Comparison of ENCODE assay signal across 8 cellular contexts in genomic region chr7:100887186-100887954, GRCh38. TPM values are rescaled to one million over a fixed set of nuclear protein-coding genes. Genes with fewer than 3 reads are reported as not detected.
A peak's percentile ranks its signal among the peaks of the same experiment; 100 is the strongest.
DNase-seq lines count a peak whose midpoint lies in the region; ATAC-seq, FAIRE-seq and TF ChIP-seq lines count a peak whose summit lies in the region.

No MANE protein-coding gene starts in this region.

- intact Hi-C loops in kidney (cut with DNase I): no loop called here

- ATAC-seq in GM19455 (IDR thresholded peaks at IDR 0.05; ENCODE audit: unreplicated experiment): peak; percentile 38
- no peak for ATAC-seq in foreskin keratinocyte

- H3K27ac ChIP-seq in BLaER1: peak overlapping the region; percentile 97
- H3K27ac ChIP-seq in kidney (ENCODE audit: low read depth in 2 of 2, low read length in 2 of 2): peak overlapping the region in 1 of 2 donors; percentile 18
- no peak overlapping the region for H3K27ac ChIP-seq in foreskin keratinocyte

- no peaks in the 10 kb centered on the region for H3K9me3 ChIP-seq in BLaER1
- no peaks in the 10 kb centered on the region for H3K9me3 ChIP-seq in kidney (ENCODE audit: control insufficient read depth in 1 of 2, low read length in 2 of 2)

- H3K27me3 ChIP-seq in BLaER1 (peaks cover 21% of the 10 kb centered on the region), foreskin keratinocyte (no peaks in the 10 kb centered on the region)

- peaks cover 63% of the 10 kb centered on the region for H3K36me3 ChIP-seq in BLaER1
- H3K36me3 ChIP-seq in kidney (ENCODE audit: control insufficient read depth in 1 of 2, insufficient read depth in 2 of 2, low read length in 2 of 2): peaks cover 33 to 57% of the 10 kb centered on the region in 2 donors

- peak overlapping the region; percentile 93 for H3K4me3 ChIP-seq in BLaER1
- H3K4me3 ChIP-seq in kidney (ENCODE audit: low read length in 2 of 2): no peak overlapping the region

- no peak for FAIRE-seq in kidney (lab: Jason Lieb, UNC)

- H4K20me1 ChIP-seq in BLaER1: peaks cover 66% of the 10 kb centered on the region

- H3K9ac ChIP-seq in BLaER1 (peak overlapping the region; percentile 94), kidney (ENCODE audit: low read length in 2 of 2) (no peak overlapping the region)

- DNase-seq in HuH-7 (ENCODE audit: low spot score) (peak; percentile 10), kidney (peak; percentile 78), cerebellum (ENCODE audit: low spot score) (no peak), foreskin keratinocyte (no peak), NCI-H2196 treated with DMSO at 0.1 percent for 48 hours (lab: John Stamatoyannopoulos, UW; ENCODE audit: unreplicated experiment) (no peak)
- DNase-seq in activated CD4-positive, alpha-beta T cell treated with anti-CD3 and anti-CD28 coated beads, Interleukin-2, amount 50 U/mL, for 4 hours: peak; percentile 36 to 42

- peak overlapping the region; percentile 99 for H3K4me2 ChIP-seq in BLaER1

- peaks cover 80% of the 10 kb centered on the region for H3K4me1 ChIP-seq in BLaER1
- peaks cover 4 to 18% of the 10 kb centered on the region in 2 donors for H3K4me1 ChIP-seq in kidney (ENCODE audit: control insufficient read depth in 1 of 2, insufficient read depth in 1 of 2, low read depth in 1 of 2, low read length in 2 of 2)
- H3K4me1 ChIP-seq in foreskin keratinocyte: peaks cover 13% of the 10 kb centered on the region

- TF ChIP-seq CTCF in kidney (IDR thresholded peaks at IDR 0.05; ENCODE audit: borderline replicate concordance, extremely low read depth, insufficient read depth) (no peak), foreskin keratinocyte (conservative IDR thresholded peaks at IDR 0.05) (no peak)

RNA-seq across cellular contexts. Expression of gene UFSP1, which starts 2.1 kb away (rescaled TPM):
- total RNA-seq in kidney (3.4 TPM), cerebellum (2.3 TPM), foreskin keratinocyte (1.9 and 2.0 TPM in 2 replicates)
- polyA plus RNA-seq in kidney (ENCODE audit: insufficient read depth, low read depth, low replicate concordance) (3.8 TPM), foreskin keratinocyte (2.0 and 2.1 TPM in 2 replicates)

RNA-seq across cellular contexts. Expression of gene ACHE, which starts 8.3 kb away (rescaled TPM):
- total RNA-seq in kidney (3.6 TPM), cerebellum (14.4 TPM), foreskin keratinocyte (0.10 and 0.11 TPM in 2 replicates)
- polyA plus RNA-seq in kidney (ENCODE audit: insufficient read depth, low read depth, low replicate concordance) (1.6 TPM), foreskin keratinocyte (0.13 and 0.19 TPM in 2 replicates)

RNA-seq across cellular contexts. Expression of gene SRRT, which starts 12.5 kb away (rescaled TPM):
- 127 TPM for total RNA-seq in kidney
- polyA plus RNA-seq in kidney (ENCODE audit: insufficient read depth, low read depth, low replicate concordance): 58.2 TPM
- total RNA-seq in cerebellum: 34.2 TPM
- total RNA-seq in foreskin keratinocyte: 96.0 and 120 TPM in 2 replicates
- polyA plus RNA-seq in foreskin keratinocyte: 97.9 and 113 TPM in 2 replicates

RNA-seq across cellular contexts. Expression of gene TRIP6, which starts 20.2 kb away (rescaled TPM):
- total RNA-seq in kidney: 74.4 TPM
- 92.6 TPM for polyA plus RNA-seq in kidney (ENCODE audit: insufficient read depth, low read depth, low replicate concordance)
- total RNA-seq in cerebellum: 7.6 TPM
- 161 and 162 TPM in 2 replicates for total RNA-seq in foreskin keratinocyte
- polyA plus RNA-seq in foreskin keratinocyte: 190 and 192 TPM in 2 replicates

RNA-seq across cellular contexts. Expression of gene SLC12A9, which starts 34.9 kb away (rescaled TPM):
- total RNA-seq in kidney (29.9 TPM), cerebellum (24.4 TPM), foreskin keratinocyte (18.2 and 18.3 TPM in 2 replicates)
- polyA plus RNA-seq in kidney (ENCODE audit: insufficient read depth, low read depth, low replicate concordance) (19.7 TPM), foreskin keratinocyte (17.1 and 17.4 TPM in 2 replicates)

Comparison
In these comparisons a context has a peak if more than half of its experiments do, and no peak if none do; other contexts are left out.
1. DNase-seq: peak in HuH-7 (single experiment), activated CD4-positive, alpha-beta T cell treated with anti-CD3 and anti-CD28 coated beads, Interleukin-2, amount 50 U/mL, for 4 hours (2 of 2) and kidney (single experiment); none in cerebellum (single experiment), foreskin keratinocyte (0 of 2) and NCI-H2196 treated with DMSO at 0.1 percent for 48 hours (single experiment).